19 cellular contexts compared by ENCODE assay signal in genomic region chr6:149138093-149138492, GRCh38.
DNase-seq lines count a peak whose midpoint lies in the region; ATAC-seq, FAIRE-seq and TF ChIP-seq lines count a peak whose summit lies in the region.
"Had no signal": no experiment of that assay in that cellular context is flagged by ENCODE, and none has a peak within 500 bp of the region (broad histone marks: within the 10 kb centered on the region; RNA-seq: fewer than 3 reads in every experiment).

No MANE protein-coding gene starts in this region.

- peak overlapping the region; percentile 96 for H3K27ac Mint-ChIP-seq in activated CD4-positive, alpha-beta memory T cell treated with anti-CD3 and anti-CD28 coated beads for 36 hours
- H3K27ac Mint-ChIP-seq in stimulated activated naive CD8-positive, alpha-beta T cell treated with anti-CD3 and anti-CD28 coated beads, Interleukin-15, amount 100 ng/mL, for 72 hours: peak overlapping the region; percentile 19 to 93
- H3K27ac Mint-ChIP-seq: T-helper 17 cell had no signal

- H3K4me1 ChIP-seq in left ventricle myocardium inferior (peaks cover 4% of the 10 kb centered on the region), GM12878 (ENCODE audit: control insufficient read depth, insufficient read depth, low read length) (peaks cover 29% of the 10 kb centered on the region)
- H3K4me1 ChIP-seq: SJCRH30, testis had no signal

- H3K4me2 ChIP-seq in GM12878 (ENCODE audit: control insufficient read depth, insufficient read depth): no peak overlapping the region

- no peaks in the 10 kb centered on the region for H3K27me3 Mint-ChIP-seq in activated CD4-positive, alpha-beta memory T cell treated with anti-CD3 and anti-CD28 coated beads for 36 hours
- H3K27me3 Mint-ChIP-seq in stimulated activated naive CD8-positive, alpha-beta T cell treated with anti-CD3 and anti-CD28 coated beads, Interleukin-15, amount 100 ng/mL, for 72 hours: no peaks in the 10 kb centered on the region
- H3K27me3 Mint-ChIP-seq: T-helper 17 cell had no signal

- intact Hi-C loops in left ventricle myocardium inferior (cut with micrococcal nuclease) (no loop called here), left cardiac atrium (cut with DNase I) (no loop called here), GM12878 (cut with micrococcal nuclease; ENCODE audit: unreplicated experiment) (no loop called here)
- intact Hi-C loops in activated CD4-positive, alpha-beta memory T cell treated with anti-CD3 and anti-CD28 coated beads for 36 hours (cut with micrococcal nuclease): no loop called here

- SMC1A ChIA-PET in GM12878 (lab: Charles Lee; ENCODE audit: uncharacterized antibody, unreplicated experiment): interaction anchor here (1.0 to 1.2 kb wide), 2 partner anchors 87 to 151 kb away, joined by 3 to 4 read pairs; no protein-coding TSS in a partner anchor

- H3K79me2 ChIP-seq in GM12878 (ENCODE audit: control insufficient read depth, insufficient read depth, low read length): no peaks in the 10 kb centered on the region

- in situ Hi-C loops in GM12878 (cut with MboI): no loop called here

- BruUV-seq in GM12878 (replicated peaks; lab: Mats Ljungman, UMichigan): no TSS peak

- H3K9ac ChIP-seq in GM12878 (ENCODE audit: control insufficient read depth, insufficient read depth, low read length): no peak overlapping the region

- no peak overlapping the region for H2AFZ ChIP-seq in GM12878 (ENCODE audit: control insufficient read depth, low read depth, low read length)

- DNase-seq in left ventricle myocardium inferior (peak; percentile 43), left cardiac atrium (no peak), GM12878 (ENCODE audit: low read depth, low spot score) (no peak), inferior parietal cortex (ENCODE audit: extremely low spot score) (no peak), DMS153 treated with DMSO at 0.1 percent for 48 hours (lab: John Stamatoyannopoulos, UW; ENCODE audit: unreplicated experiment) (no peak)
- DNase-seq in activated CD4-positive, alpha-beta memory T cell treated with anti-CD3 and anti-CD28 coated beads for 36 hours: no peak
- DNase-seq in stimulated activated naive CD8-positive, alpha-beta T cell treated with anti-CD3 and anti-CD28 coated beads, Interleukin-15, amount 100 ng/mL, for 72 hours: no peak
- DNase-seq: aorta, cerebellar nuclear complex, H9, IMR-90, NCI-H2081 treated with DMSO at 0.1 percent for 48 hours, posterior cingulate gyrus, SJCRH30, T-helper 17 cell, testis, WERI-Rb-1 had no signal

- H3K27ac ChIP-seq in left ventricle myocardium inferior (replicated peaks): no peak overlapping the region
- H3K27ac ChIP-seq in GM12878 (ENCODE audit: control insufficient read depth, insufficient read depth): 0 out of 2 replicates have a peak overlapping the region, but pooled peaks have one; percentile 11
- H3K27ac ChIP-seq: SJCRH30, testis, WERI-Rb-1 had no signal

- H3K27me3 ChIP-seq in left ventricle myocardium inferior (ENCODE audit: low read depth) (peaks cover 3% of the 10 kb centered on the region), GM12878 (replicated peaks in 1 of 2; ENCODE audit: control insufficient read depth in 2 of 2, insufficient read depth in 2 of 2, low read length in 1 of 2) (no peaks in the 10 kb centered on the region)
- H3K27me3 ChIP-seq: SJCRH30, testis had no signal

- H3K4me1 Mint-ChIP-seq in activated CD4-positive, alpha-beta memory T cell treated with anti-CD3 and anti-CD28 coated beads for 36 hours (ENCODE audit: low read depth): peaks cover 45% of the 10 kb centered on the region
- peaks cover 50% of the 10 kb centered on the region for H3K4me1 Mint-ChIP-seq in stimulated activated naive CD8-positive, alpha-beta T cell treated with anti-CD3 and anti-CD28 coated beads, Interleukin-15, amount 100 ng/mL, for 72 hours

- H3K36me3 ChIP-seq in left ventricle myocardium inferior (no peaks in the 10 kb centered on the region), GM12878 (ENCODE audit: control insufficient read depth in 2 of 2, insufficient read depth in 2 of 2, low read length in 1 of 2) (no peaks in the 10 kb centered on the region)
- H3K36me3 ChIP-seq: heart right ventricle, SJCRH30, WERI-Rb-1 had no signal

- TF ChIP-seq POLR2A in GM12878 (IDR thresholded peaks at IDR 0.05; ENCODE audit: low read depth, low read length): no peak

- no peak overlapping the region for H3K4me3 Mint-ChIP-seq in activated CD4-positive, alpha-beta memory T cell treated with anti-CD3 and anti-CD28 coated beads for 36 hours
- no peak overlapping the region for H3K4me3 Mint-ChIP-seq in stimulated activated naive CD8-positive, alpha-beta T cell treated with anti-CD3 and anti-CD28 coated beads, Interleukin-15, amount 100 ng/mL, for 72 hours
- H3K4me3 Mint-ChIP-seq: H9 had no signal

- peaks cover 3% of the 10 kb centered on the region for H3K9me3 Mint-ChIP-seq in activated CD4-positive, alpha-beta memory T cell treated with anti-CD3 and anti-CD28 coated beads for 36 hours
- peaks cover 5 to 6% of the 10 kb centered on the region in 2 donors for H3K9me3 Mint-ChIP-seq in stimulated activated naive CD8-positive, alpha-beta T cell treated with anti-CD3 and anti-CD28 coated beads, Interleukin-15, amount 100 ng/mL, for 72 hours
- H3K9me3 Mint-ChIP-seq: H9 had no signal

- RAD21 ChIA-PET in GM12878 (lab: Charles Lee; ENCODE audit: unreplicated experiment): interaction anchor here (0.5 to 1.8 kb wide), 2 partner anchors 23 to 109 kb away, joined by 3 to 4 read pairs; no protein-coding TSS in a partner anchor

- CTCF ChIA-PET in activated CD4-positive, alpha-beta memory T cell treated with anti-CD3 and anti-CD28 coated beads for 36 hours (lab: Charles Lee): interaction anchor here (1.1 to 3.1 kb wide), 2 partner anchors 53 to 62 kb away, joined by 3 to 10 read pairs; no protein-coding TSS in a partner anchor
- CTCF ChIA-PET in GM12878 (lab: Yijun Ruan, JAX): no interaction called here

- no peak for TF ChIP-seq RAD21 in GM12878 (IDR thresholded peaks at IDR 0.05; ENCODE audit: insufficient read depth, low read depth, low read length)

- POLR2A ChIA-PET in activated CD4-positive, alpha-beta memory T cell treated with anti-CD3 and anti-CD28 coated beads for 36 hours (lab: Charles Lee): interaction anchor here (3.2 kb wide), 1 partner anchor 43 kb away, joined by 34 read pairs; no protein-coding TSS in a partner anchor
- POLR2A ChIA-PET in GM12878 (lab: Charles Lee): interaction anchor here (0.6 to 2.2 kb wide), 3 partner anchors 15 to 66 kb away, joined by 3 to 7 read pairs (median 5); no protein-coding TSS in a partner anchor

- no peak for TF ChIP-seq CTCF in left ventricle myocardium inferior (IDR thresholded peaks at IDR 0.05; ENCODE audit: borderline replicate concordance)
- no peak for TF ChIP-seq CTCF in GM12878 (IDR thresholded peaks at IDR 0.05 in 2 of 3, conservative IDR thresholded peaks at IDR 0.05 in 1 of 3; ENCODE audit: control insufficient read depth in 2 of 3, extremely low read depth in 1 of 3, insufficient read depth in 1 of 3, low read depth in 3 of 3, low read length in 3 of 3)

- peaks cover 15% of the 10 kb centered on the region for H3K36me3 Mint-ChIP-seq in activated CD4-positive, alpha-beta memory T cell treated with anti-CD3 and anti-CD28 coated beads for 36 hours

- ATAC-seq in left cardiac atrium: no peak
- ATAC-seq in GM12878: no peak
- ATAC-seq in stimulated activated naive CD8-positive, alpha-beta T cell treated with anti-CD3 and anti-CD28 coated beads, Interleukin-15, amount 100 ng/mL, for 72 hours: no peak
- ATAC-seq: Panc1, T-helper 17 cell had no signal

- WGBS in GM12878 (ENCODE audit: insufficient coverage, insufficient replicate concordance, low lambda C conversion rate, missing lambda C conversion rate): 88% methylated on average over 10 of the region's 10 CpGs

- H3K4me3 ChIP-seq in left ventricle myocardium inferior (no peak overlapping the region), GM12878 (no peak overlapping the region)
- H3K4me3 ChIP-seq: heart right ventricle, SJCRH30, testis had no signal

- no peak for TF ChIP-seq EP300 in GM12878 (IDR thresholded peaks at IDR 0.05; ENCODE audit: borderline replicate concordance in 1 of 2, control insufficient read depth in 1 of 2, low read depth in 2 of 2, low read length in 2 of 2)

- H4K20me1 ChIP-seq in GM12878 (ENCODE audit: control insufficient read depth, insufficient read depth): no peaks in the 10 kb centered on the region

- no peak for FAIRE-seq in GM12878 (lab: Jason Lieb, UNC)

- peaks cover 6% of the 10 kb centered on the region for H3K9me3 ChIP-seq in left ventricle myocardium inferior (replicated peaks)
- peaks cover 6% of the 10 kb centered on the region; the same call in 2 of the 3 replicates for H3K9me3 ChIP-seq in GM12878 (replicated peaks; ENCODE audit: control insufficient read depth, insufficient read depth, low read length)
- H3K9me3 ChIP-seq: SJCRH30, testis had no signal

TF ChIP-seq in GM12878, 131 proteins besides CTCF, POLR2A, EP300 and RAD21 (continues in another document):
- TF ChIP-seq GABPA (IDR thresholded peaks at IDR 0.05; ENCODE audit: low read depth) (no peak), MXI1 (IDR thresholded peaks at IDR 0.05; ENCODE audit: low read depth, low read length) (no peak), IKZF2 (IDR thresholded peaks at IDR 0.05) (no peak), ZNF24 (IDR thresholded peaks at IDR 0.05) (no peak), JUNB (IDR thresholded peaks at IDR 0.05) (no peak), ZNF207 (IDR thresholded peaks at IDR 0.05; ENCODE audit: borderline replicate concordance) (no peak), MTA3 (IDR thresholded peaks at IDR 0.05; ENCODE audit: borderline replicate concordance, low read length) (no peak), DPF2 (IDR thresholded peaks at IDR 0.05) (no peak)
- TF ChIP-seq, protein P1, sequence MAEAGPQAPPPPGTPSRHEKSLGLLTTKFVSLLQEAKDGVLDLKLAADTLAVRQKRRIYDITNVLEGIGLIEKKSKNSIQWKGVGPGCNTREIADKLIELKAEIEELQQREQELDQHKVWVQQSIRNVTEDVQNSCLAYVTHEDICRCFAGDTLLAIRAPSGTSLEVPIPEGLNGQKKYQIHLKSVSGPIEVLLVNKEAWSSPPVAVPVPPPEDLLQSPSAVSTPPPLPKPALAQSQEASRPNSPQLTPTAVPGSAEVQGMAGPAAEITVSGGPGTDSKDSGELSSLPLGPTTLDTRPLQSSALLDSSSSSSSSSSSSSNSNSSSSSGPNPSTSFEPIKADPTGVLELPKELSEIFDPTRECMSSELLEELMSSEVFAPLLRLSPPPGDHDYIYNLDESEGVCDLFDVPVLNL (IDR thresholded peaks at IDR 0.05; ENCODE audit: low read depth, low read length): no peak
